8 cellular contexts compared by ENCODE assay signal in the genomic region with DNA sequence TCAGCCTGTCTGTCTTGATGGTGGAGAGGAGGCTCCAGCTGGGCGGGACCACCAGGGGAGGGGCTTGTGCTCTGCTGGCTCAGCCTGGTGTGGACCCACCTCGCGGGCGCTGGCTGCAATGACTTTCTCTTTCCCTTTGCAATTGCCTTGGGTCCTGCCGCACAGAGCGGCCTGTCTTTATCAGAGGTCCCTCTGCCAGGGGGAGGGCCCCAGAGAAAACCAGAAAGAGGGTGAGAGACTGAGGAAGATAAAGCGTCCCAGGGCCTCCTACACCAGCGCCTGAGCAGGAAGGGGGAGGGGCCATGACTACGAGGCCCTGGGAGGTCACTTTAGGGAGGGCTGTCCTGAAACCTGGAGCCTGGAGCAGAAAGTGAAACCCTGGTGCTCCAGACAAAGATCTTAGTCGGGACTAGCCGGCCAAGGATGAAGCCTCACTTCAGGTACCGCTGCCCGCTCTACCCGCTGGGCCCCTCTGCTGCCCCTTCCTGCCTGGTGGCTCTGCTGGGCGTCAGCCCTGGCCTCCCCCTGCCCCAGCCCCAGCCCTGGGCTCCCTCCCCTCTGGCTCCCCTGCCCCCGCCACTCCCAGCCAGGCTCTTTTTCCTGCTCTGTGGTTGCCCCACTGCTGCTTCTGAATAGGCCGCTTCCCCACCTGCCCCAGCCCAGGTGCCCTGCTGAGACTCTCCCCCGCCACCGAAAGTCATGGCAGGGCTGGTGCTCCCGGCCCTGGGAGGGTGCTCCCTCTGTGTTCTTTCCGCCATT. TPM values are rescaled to one million over a fixed set of nuclear protein-coding genes. Genes with fewer than 3 reads are reported as not detected.
DNase-seq lines count a peak whose midpoint lies in the region; ATAC-seq and TF ChIP-seq lines count a peak whose summit lies in the region.
"Not testable (repeated sequence)": the region's sequence is repeated elsewhere in the genome, so short reads cannot be mapped to it uniquely, and the experiment has no call there.

A gene (plus strand): TSS at position 327 of the 759 bp plus-strand sequence. CDS start 97 bp downstream, at position 424.

- DNase-seq in DMS53 (lab: John Stamatoyannopoulos, UW) (peak; percentile 66), fibroblast of lung (ENCODE audit: low read depth in 2 of 2) (peak; percentile 53 to 59)
- peak; percentile 59 for DNase-seq in activated effector memory CD4-positive, alpha-beta T cell treated with Interleukin-2 at 50 U/mL for 16 hours
- peak; percentile 74 for DNase-seq in stimulated activated CD8-positive, alpha-beta memory T cell treated with anti-CD3 and anti-CD28 coated beads, Interleukin-4, amount 100 ng/mL, for 48 hours

- H3K4me3 ChIP-seq in fibroblast of lung (replicated peaks in 1 of 4; ENCODE audit: control extremely low read depth in 1 of 4, insufficient read depth in 1 of 4, low read depth in 3 of 4, low read length in 4 of 4), result peak within 1 kb of the TSS; percentile 64 to 78 (median 74)
- peak within 1 kb of the TSS; percentile 60 to 66 for H3K4me3 ChIP-seq in muscle layer of duodenum (ENCODE audit: low read depth in 1 of 2, low read length in 2 of 2)

- H3K79me2 ChIP-seq in fibroblast of lung (ENCODE audit: control insufficient read depth, insufficient read depth, low read length), result not testable (repeated sequence)

- ATAC-seq in GM21515 (IDR thresholded peaks at IDR 0.05; ENCODE audit: unreplicated experiment), result peak; percentile 91
- peak; percentile 82 for ATAC-seq in HG03571 (IDR thresholded peaks at IDR 0.05; ENCODE audit: unreplicated experiment)
- peak; percentile 96 for ATAC-seq in SK-N-SH treated with all-trans-retinoic acid at 6 μM for 48 hours

- H3K36me3 ChIP-seq in fibroblast of lung (ENCODE audit: control insufficient read depth, insufficient read depth, low read length); muscle layer of duodenum (ENCODE audit: control insufficient read depth in 1 of 2, insufficient read depth in 2 of 2, low read length in 2 of 2): not testable (repeated sequence)

- not testable (repeated sequence) for H3K4me1 ChIP-seq in fibroblast of lung (ENCODE audit: control insufficient read depth, extremely low read depth, insufficient read depth, low read length); muscle layer of duodenum (ENCODE audit: control insufficient read depth in 1 of 2, insufficient read depth in 2 of 2, low read length in 2 of 2)

- H2AFZ ChIP-seq in fibroblast of lung (ENCODE audit: low read length), result peak within 1 kb of the TSS; percentile 49

- H3K9me3 ChIP-seq in fibroblast of lung (ENCODE audit: control insufficient read depth, insufficient read depth, low read depth, low read length); muscle layer of duodenum (ENCODE audit: control insufficient read depth in 1 of 2, low read length in 2 of 2): not testable (repeated sequence)

- H4K20me1 ChIP-seq in fibroblast of lung (ENCODE audit: control insufficient read depth, extremely low read depth, insufficient read depth, low read length), result not testable (repeated sequence)

- TF ChIP-seq CTCF in fibroblast of lung (conservative IDR thresholded peaks at IDR 0.05 in 1 of 2, IDR thresholded peaks at IDR 0.05 in 1 of 2; ENCODE audit: low read depth in 1 of 2, low read length in 2 of 2), result peak in 1 of 2 donors; percentile 7

- not testable (repeated sequence) for H3K27me3 ChIP-seq in fibroblast of lung (ENCODE audit: control insufficient read depth, insufficient read depth, low read length); muscle layer of duodenum (ENCODE audit: low read depth, low read length)

- H3K9ac ChIP-seq in fibroblast of lung (ENCODE audit: insufficient read depth, low read length), result peak within 1 kb of the TSS; percentile 62

- peak within 1 kb of the TSS; percentile 75 for H3K4me2 ChIP-seq in fibroblast of lung (ENCODE audit: extremely low read depth, insufficient read depth, low read length)

- not testable (repeated sequence) for H3K27ac ChIP-seq in fibroblast of lung (ENCODE audit: insufficient read depth, low read length)
- peak within 1 kb of the TSS; percentile 60 for H3K27ac ChIP-seq in muscle layer of duodenum (ENCODE audit: low read length)

RNA-seq across cellular contexts. Expression of the gene that starts here (rescaled TPM):
- 6.2 and 7.8 TPM in 2 replicates for total RNA-seq in fibroblast of lung
- polyA plus RNA-seq in fibroblast of lung, result 6.3 and 7.0 TPM in 2 replicates
- 10.1 and 11.9 TPM in 2 replicates for polyA plus RNA-seq in fibroblast of lung (2012)
- polyA minus RNA-seq in fibroblast of lung (ENCODE audit: low replicate concordance), result 39.6 and 59.0 TPM in 2 replicates
